In the genomic region with DNA sequence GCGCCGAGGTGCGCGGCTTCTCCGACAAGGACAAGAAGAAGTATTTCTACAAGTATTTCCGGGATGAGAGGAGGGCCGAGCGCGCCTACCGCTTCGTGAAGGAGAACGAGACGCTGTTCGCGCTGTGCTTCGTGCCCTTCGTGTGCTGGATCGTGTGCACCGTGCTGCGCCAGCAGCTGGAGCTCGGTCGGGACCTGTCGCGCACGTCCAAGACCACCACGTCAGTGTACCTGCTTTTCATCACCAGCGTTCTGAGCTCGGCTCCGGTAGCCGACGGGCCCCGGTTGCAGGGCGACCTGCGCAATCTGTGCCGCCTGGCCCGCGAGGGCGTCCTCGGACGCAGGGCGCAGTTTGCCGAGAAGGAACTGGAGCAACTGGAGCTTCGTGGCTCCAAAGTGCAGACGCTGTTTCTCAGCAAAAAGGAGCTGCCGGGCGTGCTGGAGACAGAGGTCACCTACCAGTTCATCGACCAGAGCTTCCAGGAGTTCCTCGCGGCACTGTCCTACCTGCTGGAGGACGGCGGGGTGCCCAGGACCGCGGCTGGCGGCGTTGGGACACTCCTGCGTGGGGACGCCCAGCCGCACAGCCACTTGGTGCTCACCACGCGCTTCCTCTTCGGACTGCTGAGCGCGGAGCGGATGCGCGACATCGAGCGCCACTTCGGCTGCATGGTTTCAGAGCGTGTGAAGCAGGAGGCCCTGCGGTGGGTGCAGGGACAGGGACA, we compare ENCODE assay signal across 11 cellular contexts. TPM values are rescaled to one million over a fixed set of nuclear protein-coding genes. Genes with fewer than 3 reads are reported as not detected.
DNase-seq lines count a peak whose midpoint lies in the region; ATAC-seq and TF ChIP-seq lines count a peak whose summit lies in the region.
"Had no signal": no experiment of that assay in that cellular context is flagged by ENCODE, and none has a peak within 500 bp of the region (broad histone marks: within the 10 kb centered on the region; RNA-seq: fewer than 3 reads in every experiment).

No MANE protein-coding gene starts in this region.

- H3K9me3 Mint-ChIP-seq in dendritic cell treated with granulocyte-macrophage colony-stimulating factor and Interleukin-4, amounts not matched to agents 40 ng/mL and 50 ng/mL, for 4 days, result no peaks in the 10 kb centered on the region
- peaks cover 8% of the 10 kb centered on the region for H3K9me3 Mint-ChIP-seq in progenitor cell of endocrine pancreas (ENCODE audit: low read depth)

- TF ChIP-seq CTCF in GM10266 (IDR thresholded peaks at IDR 0.05; ENCODE audit: control insufficient read depth, insufficient read depth, low read depth, missing control alignments), result no peak
- TF ChIP-seq CTCF in progenitor cell of endocrine pancreas (IDR thresholded peaks at IDR 0.05; ENCODE audit: unreplicated experiment), result no peak

- intact Hi-C loops in dendritic cell treated with granulocyte-macrophage colony-stimulating factor and Interleukin-4, amounts not matched to agents 40 ng/mL and 50 ng/mL, for 4 days (cut with micrococcal nuclease), result no loop called here

- no peaks in the 10 kb centered on the region for H3K9me3 ChIP-seq in T-helper 17 cell (ENCODE audit: control insufficient read depth, low read length, poor library complexity, severe bottlenecking)

- peak; percentile 47 for ATAC-seq in T-helper 17 cell

- H3K27ac Mint-ChIP-seq in T-helper 17 cell (peak overlapping the region; percentile 79), progenitor cell of endocrine pancreas (no peak overlapping the region)
- H3K27ac Mint-ChIP-seq in dendritic cell treated with granulocyte-macrophage colony-stimulating factor and Interleukin-4, amounts not matched to agents 40 ng/mL and 50 ng/mL, for 4 days, result no peak overlapping the region

- peaks cover 32% of the 10 kb centered on the region for H3K4me1 Mint-ChIP-seq in T-helper 17 cell
- peaks cover 50% of the 10 kb centered on the region for H3K4me1 Mint-ChIP-seq in dendritic cell treated with granulocyte-macrophage colony-stimulating factor and Interleukin-4, amounts not matched to agents 40 ng/mL and 50 ng/mL, for 4 days (ENCODE audit: low read depth)
- no peaks in the 10 kb centered on the region for H3K4me1 Mint-ChIP-seq in progenitor cell of endocrine pancreas (ENCODE audit: low read depth)

- H3K4me3 Mint-ChIP-seq in T-helper 17 cell, result peak overlapping the region; percentile 89
- peak overlapping the region; percentile 41 for H3K4me3 Mint-ChIP-seq in dendritic cell treated with granulocyte-macrophage colony-stimulating factor and Interleukin-4, amounts not matched to agents 40 ng/mL and 50 ng/mL, for 4 days
- H3K4me3 Mint-ChIP-seq in progenitor cell of endocrine pancreas (ENCODE audit: low read depth), result no peak overlapping the region

- H3K36me3 Mint-ChIP-seq in T-helper 17 cell (ENCODE audit: low read depth), result peaks cover 5% of the 10 kb centered on the region
- no peaks in the 10 kb centered on the region for H3K36me3 Mint-ChIP-seq in dendritic cell treated with granulocyte-macrophage colony-stimulating factor and Interleukin-4, amounts not matched to agents 40 ng/mL and 50 ng/mL, for 4 days (ENCODE audit: low read depth)
- H3K36me3 Mint-ChIP-seq in progenitor cell of endocrine pancreas (ENCODE audit: insufficient read depth), result no peaks in the 10 kb centered on the region

- peaks cover 5% of the 10 kb centered on the region for H3K27me3 Mint-ChIP-seq in T-helper 17 cell
- peaks cover 94% of the 10 kb centered on the region for H3K27me3 Mint-ChIP-seq in dendritic cell treated with granulocyte-macrophage colony-stimulating factor and Interleukin-4, amounts not matched to agents 40 ng/mL and 50 ng/mL, for 4 days
- peaks cover 30% of the 10 kb centered on the region for H3K27me3 Mint-ChIP-seq in progenitor cell of endocrine pancreas

- peak; percentile 39 for DNase-seq in GM10266 (ENCODE audit: extremely low spot score)
- no peak for DNase-seq in T-helper 17 cell
- peak; percentile 58 for DNase-seq in retina
- DNase-seq in progenitor cell of endocrine pancreas (ENCODE audit: low spot score, unreplicated experiment), result no peak
- DNase-seq in NCI-H82 treated with DMSO at 0.1 percent for 48 hours (lab: John Stamatoyannopoulos, UW; ENCODE audit: unreplicated experiment), result no peak
- DNase-seq in HPDE6-E6E7 (ENCODE audit: extremely low spot score), result no peak
- DNase-seq in NCI-H526 (lab: John Stamatoyannopoulos, UW), result no peak
- DNase-seq: NCI-H187, nucleus accumbens had no signal

RNA-seq across cellular contexts. Expression of a gene that starts 2.7 kb away (rescaled TPM):
- total RNA-seq in T-helper 17 cell, result 1 to 10 TPM; 3.5 to 4.3 TPM
- total RNA-seq in progenitor cell of endocrine pancreas, result not detected in 2 replicates
- total RNA-seq: glomerular endothelial cell had no signal

RNA-seq across cellular contexts. Expression of a gene that starts 8.0 kb away (rescaled TPM):
- total RNA-seq in T-helper 17 cell (100 to 1,000 TPM; 317 to 350 TPM), progenitor cell of endocrine pancreas (67.0 and 74.7 TPM in 2 replicates)

RNA-seq across cellular contexts. Expression of a gene that starts 18.4 kb away (rescaled TPM):
- total RNA-seq in T-helper 17 cell (not detected), progenitor cell of endocrine pancreas (not detected in 2 replicates)
- total RNA-seq: glomerular endothelial cell had no signal

RNA-seq across cellular contexts. Expression of a gene that starts 26.7 kb away (rescaled TPM):
- total RNA-seq in T-helper 17 cell (100 to 1,000 TPM; 550 to 570 TPM), progenitor cell of endocrine pancreas (33.2 and 33.5 TPM in 2 replicates)

RNA-seq across cellular contexts. Expression of a gene that starts 32.9 kb away (rescaled TPM):
- 100 to 1,000 TPM; 344 to 363 TPM for total RNA-seq in T-helper 17 cell
- total RNA-seq in progenitor cell of endocrine pancreas, result 2.3 TPM in 2 replicates

Comparison
In these comparisons a context has a peak if more than half of its experiments do, and no peak if none do; other contexts are left out.
1. DNase-seq: peak in GM10266 (single experiment) and retina (single experiment); none in T-helper 17 cell (0 of 3), progenitor cell of endocrine pancreas (single experiment), NCI-H82 treated with DMSO at 0.1 percent for 48 hours (single experiment), HPDE6-E6E7 (single experiment) and NCI-H526 (0 of 2).